ENCODE assay signal across 13 cellular contexts in genomic region chr4:100517864-100518341, GRCh38. TPM values are rescaled to one million over a fixed set of nuclear protein-coding genes. Genes with fewer than 3 reads are reported as not detected.
A peak's percentile ranks its signal among the peaks of the same experiment; 100 is the strongest.
DNase-seq lines count a peak whose midpoint lies in the region; ATAC-seq, FAIRE-seq and TF ChIP-seq lines count a peak whose summit lies in the region.
"Had no signal": no experiment of that assay in that cellular context is flagged by ENCODE, and none has a peak within 500 bp of the region (broad histone marks: within the 10 kb centered on the region; RNA-seq: fewer than 3 reads in every experiment).

A gene with protein sequence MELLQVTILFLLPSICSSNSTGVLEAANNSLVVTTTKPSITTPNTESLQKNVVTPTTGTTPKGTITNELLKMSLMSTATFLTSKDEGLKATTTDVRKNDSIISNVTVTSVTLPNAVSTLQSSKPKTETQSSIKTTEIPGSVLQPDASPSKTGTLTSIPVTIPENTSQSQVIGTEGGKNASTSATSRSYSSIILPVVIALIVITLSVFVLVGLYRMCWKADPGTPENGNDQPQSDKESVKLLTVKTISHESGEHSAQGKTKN (minus strand): TSS chr4:100518022. CDS start chr4:100517914, 108 bp downstream.

- ATAC-seq in gastroesophageal sphincter (peak; percentile 34), HG03565 (IDR thresholded peaks at IDR 0.05; ENCODE audit: unreplicated experiment) (no peak)

- H3K4me3 Mint-ChIP-seq in astrocyte (ENCODE audit: unreplicated experiment), result no peak within 1 kb of the TSS
- no peak within 1 kb of the TSS for H3K4me3 Mint-ChIP-seq in activated T-helper 1 cell treated with anti-CD3 and anti-CD28 coated beads, Interleukin-12 subunit alpha, Interleukin-12 subunit beta, Interleukin-2, Interleukin-4 antibody, amounts not matched to agents 30 ng/mL and 10 ng/mL and 1 ng/mL, durations not matched to agents 14 hours and 24 hours and 36 hours

- H3K79me2 ChIP-seq in astrocyte (ENCODE audit: insufficient read depth, low read length), result no peaks in the 10 kb centered on the region

- TF ChIP-seq POLR2A in gastroesophageal sphincter (IDR thresholded peaks at IDR 0.05), result no peak

- no peaks in the 10 kb centered on the region for H3K4me1 ChIP-seq in astrocyte (ENCODE audit: insufficient read depth, low read length)
- H3K4me1 ChIP-seq in gastroesophageal sphincter, result no peaks in the 10 kb centered on the region
- H3K4me1 ChIP-seq in neuronal stem cell (ENCODE audit: control insufficient read depth in 2 of 2, insufficient read depth in 1 of 2, low read depth in 1 of 2, low read length in 2 of 2), result peaks cover 0 to 4% of the 10 kb centered on the region in 2 donors

- no peak within 1 kb of the TSS for H2BK12ac ChIP-seq in neuronal stem cell (ENCODE audit: low read length)

- H3K9me3 Mint-ChIP-seq in astrocyte (ENCODE audit: unreplicated experiment), result no peaks in the 10 kb centered on the region
- H3K9me3 Mint-ChIP-seq in activated T-helper 1 cell treated with anti-CD3 and anti-CD28 coated beads, Interleukin-12 subunit alpha, Interleukin-12 subunit beta, Interleukin-2, Interleukin-4 antibody, amounts not matched to agents 30 ng/mL and 10 ng/mL and 1 ng/mL, durations not matched to agents 14 hours and 24 hours and 36 hours, result no peaks in the 10 kb centered on the region

- no peak within 1 kb of the TSS for H2AK5ac ChIP-seq in neuronal stem cell (ENCODE audit: low read depth, low read length)

- H3K4me1 Mint-ChIP-seq in astrocyte (ENCODE audit: low read depth, unreplicated experiment), result peaks cover 5% of the 10 kb centered on the region
- H3K4me1 Mint-ChIP-seq in activated T-helper 1 cell treated with anti-CD3 and anti-CD28 coated beads, Interleukin-12 subunit alpha, Interleukin-12 subunit beta, Interleukin-2, Interleukin-4 antibody, amounts not matched to agents 30 ng/mL and 10 ng/mL and 1 ng/mL, durations not matched to agents 14 hours and 24 hours and 36 hours (ENCODE audit: low read depth), result no peaks in the 10 kb centered on the region

- no peak within 1 kb of the TSS for H3K23ac ChIP-seq in neuronal stem cell (ENCODE audit: low read depth, low read length, poor library complexity)

- FAIRE-seq in astrocyte (lab: Jason Lieb, UNC) (no peak), D721Med (lab: Jason Lieb, UNC) (no peak)
- FAIRE-seq: bronchial epithelial cell, RCC 7860, small intestine had no signal

- no peak within 1 kb of the TSS for H2BK15ac ChIP-seq in neuronal stem cell (ENCODE audit: low read length)

- TF ChIP-seq EP300 in gastroesophageal sphincter (IDR thresholded peaks at IDR 0.05), result no peak

- H3K27me3 ChIP-seq in astrocyte (ENCODE audit: insufficient read depth, low read length) (no peaks in the 10 kb centered on the region), gastroesophageal sphincter (no peaks in the 10 kb centered on the region), neuronal stem cell (ENCODE audit: control insufficient read depth in 3 of 3, insufficient read depth in 3 of 3, low read depth in 1 of 3, low read length in 3 of 3) (no peaks in the 10 kb centered on the region)

- no peak within 1 kb of the TSS for H4K91ac ChIP-seq in neuronal stem cell (ENCODE audit: low read depth, low read length, poor library complexity)

- H3K4ac ChIP-seq in neuronal stem cell (ENCODE audit: low read length), result no peak within 1 kb of the TSS

- H3K14ac ChIP-seq in neuronal stem cell (ENCODE audit: low read length), result no peak within 1 kb of the TSS

- H4K8ac ChIP-seq in neuronal stem cell (ENCODE audit: low read depth, low read length), result no peak within 1 kb of the TSS

- H3K27me3 Mint-ChIP-seq in astrocyte (ENCODE audit: low read depth, unreplicated experiment), result no peaks in the 10 kb centered on the region
- peaks cover 6% of the 10 kb centered on the region for H3K27me3 Mint-ChIP-seq in activated T-helper 1 cell treated with anti-CD3 and anti-CD28 coated beads, Interleukin-12 subunit alpha, Interleukin-12 subunit beta, Interleukin-2, Interleukin-4 antibody, amounts not matched to agents 30 ng/mL and 10 ng/mL and 1 ng/mL, durations not matched to agents 14 hours and 24 hours and 36 hours (ENCODE audit: insufficient read depth)

- no peak for TF ChIP-seq CTCF in astrocyte (IDR thresholded peaks at IDR 0.05; ENCODE audit: insufficient read depth, low read depth, low read length)
- no peak for TF ChIP-seq CTCF in gastroesophageal sphincter (IDR thresholded peaks at IDR 0.05)
- TF ChIP-seq CTCF in D721Med (IDR thresholded peaks at IDR 0.05; ENCODE audit: insufficient read depth, missing control alignments), result no peak

- no peak within 1 kb of the TSS for H2BK5ac ChIP-seq in neuronal stem cell (ENCODE audit: low read length)

- no peak within 1 kb of the TSS for H3K27ac Mint-ChIP-seq in astrocyte (ENCODE audit: unreplicated experiment)
- H3K27ac Mint-ChIP-seq in activated T-helper 1 cell treated with anti-CD3 and anti-CD28 coated beads, Interleukin-12 subunit alpha, Interleukin-12 subunit beta, Interleukin-2, Interleukin-4 antibody, amounts not matched to agents 30 ng/mL and 10 ng/mL and 1 ng/mL, durations not matched to agents 14 hours and 24 hours and 36 hours, result no peak within 1 kb of the TSS

- no peaks in the 10 kb centered on the region for H3K79me1 ChIP-seq in neuronal stem cell (ENCODE audit: low read depth, low read length)

- H3K9ac ChIP-seq in astrocyte (ENCODE audit: low read length) (no peak within 1 kb of the TSS), neuronal stem cell (ENCODE audit: low read depth, low read length, poor library complexity) (no peak within 1 kb of the TSS)

- H3K27ac ChIP-seq in astrocyte (ENCODE audit: low read depth, low read length) (no peak within 1 kb of the TSS), gastroesophageal sphincter (peak within 1 kb of the TSS in 2 of 4 donors; percentile 21 to 41), neuronal stem cell (replicated peaks; ENCODE audit: low read length) (no peak within 1 kb of the TSS)

- intact Hi-C loops in activated T-helper 1 cell treated with anti-CD3 and anti-CD28 coated beads, Interleukin-12 subunit alpha, Interleukin-12 subunit beta, Interleukin-2, Interleukin-4 antibody, amounts not matched to agents 30 ng/mL and 10 ng/mL and 1 ng/mL, durations not matched to agents 14 hours and 24 hours and 36 hours (cut with micrococcal nuclease), result no loop called here

- H3K4me2 ChIP-seq in astrocyte (ENCODE audit: low read length), result peak within 1 kb of the TSS; percentile 34
- no peak within 1 kb of the TSS for H3K4me2 ChIP-seq in neuronal stem cell (ENCODE audit: insufficient read depth, low read length, poor library complexity, severe bottlenecking)

- H2AFZ ChIP-seq in astrocyte (ENCODE audit: low read depth, low read length) (peak within 1 kb of the TSS; percentile 50), neuronal stem cell (ENCODE audit: low read length) (peak within 1 kb of the TSS; percentile 68)

- 17 to 48% methylated on average over 3 of the region's 3 CpGs for WGBS in gastroesophageal sphincter (ENCODE audit: low coverage in 1 of 2), 2 donors
- WGBS in neuronal stem cell (ENCODE audit: extremely low coverage in 2 of 2, insufficient read length in 2 of 2, insufficient replicate concordance in 1 of 2), 2 donors, result no CpG with 5 or more reads among the region's 3 CpGs

- H3K9me3 ChIP-seq in astrocyte (ENCODE audit: insufficient read depth, low read depth, low read length) (no peaks in the 10 kb centered on the region), gastroesophageal sphincter (no peaks in the 10 kb centered on the region), neuronal stem cell (replicated peaks in 1 of 2; ENCODE audit: control insufficient read depth in 2 of 2, insufficient read depth in 1 of 2, low read depth in 1 of 2, low read length in 2 of 2) (no peaks in the 10 kb centered on the region)

- no peaks in the 10 kb centered on the region for H3K36me3 Mint-ChIP-seq in astrocyte (ENCODE audit: low read depth, unreplicated experiment)
- no peaks in the 10 kb centered on the region for H3K36me3 Mint-ChIP-seq in activated T-helper 1 cell treated with anti-CD3 and anti-CD28 coated beads, Interleukin-12 subunit alpha, Interleukin-12 subunit beta, Interleukin-2, Interleukin-4 antibody, amounts not matched to agents 30 ng/mL and 10 ng/mL and 1 ng/mL, durations not matched to agents 14 hours and 24 hours and 36 hours (ENCODE audit: low read depth)

- H2BK120ac ChIP-seq in neuronal stem cell (ENCODE audit: low read depth, low read length), result no peak within 1 kb of the TSS

- DNase-seq in astrocyte (ENCODE audit: low read depth), result no peak
- no peak for DNase-seq in neuronal stem cell (ENCODE audit: low spot score)
- no peak for DNase-seq in ureter (ENCODE audit: low spot score)
- no peak for DNase-seq in activated T-helper 1 cell treated with anti-CD3 and anti-CD28 coated beads, Interleukin-12 subunit alpha, Interleukin-12 subunit beta, Interleukin-2, Interleukin-4 antibody, amounts not matched to agents 30 ng/mL and 10 ng/mL and 1 ng/mL, durations not matched to agents 14 hours and 24 hours and 36 hours (ENCODE audit: low spot score)
- no peak for DNase-seq in SIG-M5 treated with dmso at 0.1 percent for 504 hours (lab: John Stamatoyannopoulos, UW; ENCODE audit: unreplicated experiment)
- no peak for DNase-seq in D721Med (ENCODE audit: insufficient read length, low spot score)
- DNase-seq: NCI-H2227 treated with DMSO at 0.1 percent for 48 hours, small intestine had no signal

- no peaks in the 10 kb centered on the region for H3K36me3 ChIP-seq in astrocyte (ENCODE audit: insufficient read depth, low read length)
- no peaks in the 10 kb centered on the region for H3K36me3 ChIP-seq in gastroesophageal sphincter
- H3K36me3 ChIP-seq in neuronal stem cell (replicated peaks in 1 of 2; ENCODE audit: control insufficient read depth in 2 of 2, insufficient read depth in 2 of 2, low read length in 2 of 2), result no peaks in the 10 kb centered on the region

- H4K20me1 ChIP-seq in astrocyte (ENCODE audit: insufficient read depth, low read length), result no peaks in the 10 kb centered on the region

- H3K18ac ChIP-seq in neuronal stem cell (ENCODE audit: low read length), result no peak within 1 kb of the TSS

- H3K4me3 ChIP-seq in astrocyte (ENCODE audit: insufficient read depth, low read depth, low read length) (no peak within 1 kb of the TSS), gastroesophageal sphincter (peak within 1 kb of the TSS; percentile 14 to 35), neuronal stem cell (ENCODE audit: low read length in 2 of 2) (no peak within 1 kb of the TSS)
- H3K4me3 ChIP-seq: lung had no signal

RNA-seq across cellular contexts. Expression of the gene that starts here (rescaled TPM):
- total RNA-seq in astrocyte (not detected in 2 replicates), gastroesophageal sphincter (10 to 100 TPM in 3 of 4 donors, 1 to 10 TPM in 1; 5.3 to 26.8 (median 23.1) TPM), ureter (61.7 TPM)
- 0.07 TPM for polyA plus RNA-seq in neuronal stem cell (2013, experiment 1 of 2)
- polyA plus RNA-seq in neuronal stem cell (2013, experiment 2 of 2), result 0.03 TPM
- not detected in 2 replicates for total RNA-seq in activated T-helper 1 cell treated with anti-CD3 and anti-CD28 coated beads, Interleukin-12 subunit alpha, Interleukin-12 subunit beta, Interleukin-2, Interleukin-4 antibody, amounts not matched to agents 30 ng/mL and 10 ng/mL and 1 ng/mL, durations not matched to agents 14 hours and 24 hours and 36 hours
- total RNA-seq: bronchial epithelial cell had no signal

Comparison
In these comparisons a context has a peak if more than half of its experiments do, and no peak if none do; other contexts are left out.
1. H3K4me3 ChIP-seq: peak in gastroesophageal sphincter (2 of 2); none in astrocyte (single experiment) and neuronal stem cell (0 of 2).